ENCODE assay signal across 18 cellular contexts in the genomic region with DNA sequence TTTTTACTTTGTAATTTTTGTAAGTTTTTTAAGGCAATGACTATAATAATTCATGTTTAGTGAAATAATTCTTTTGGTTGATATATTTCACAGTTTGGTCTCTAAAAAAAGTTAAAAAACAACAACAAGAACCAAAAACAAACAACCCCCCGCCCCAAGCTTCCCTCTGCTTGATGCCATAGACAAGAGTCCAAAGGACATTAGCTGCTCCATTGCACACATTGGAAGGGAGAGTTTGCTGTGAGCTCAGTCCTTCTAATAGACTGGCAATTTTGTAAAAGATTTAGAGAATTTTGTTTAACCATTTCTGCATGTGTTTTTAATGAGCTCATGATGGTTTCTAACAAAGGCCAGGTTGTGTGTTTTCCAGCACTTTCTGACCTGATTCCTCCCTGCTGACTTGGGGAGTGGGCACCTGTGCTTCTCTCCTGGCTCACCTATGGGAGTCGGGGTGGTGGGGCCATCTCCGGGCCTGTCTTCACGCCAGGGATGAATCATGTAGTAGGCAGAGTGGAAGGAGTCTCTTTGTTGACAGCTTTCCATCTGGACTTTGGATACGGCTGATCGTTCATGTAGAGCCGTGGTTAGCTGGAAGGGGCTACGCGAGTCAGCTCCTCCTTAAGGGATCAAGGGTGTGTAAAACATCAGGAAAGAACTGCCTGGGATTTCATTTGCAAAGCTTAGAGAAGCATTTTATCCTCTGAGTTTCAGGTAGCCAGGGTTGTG. TPM values are rescaled to one million over a fixed set of nuclear protein-coding genes. Genes with fewer than 3 reads are reported as not detected.
DNase-seq lines count a peak whose midpoint lies in the region; ATAC-seq and TF ChIP-seq lines count a peak whose summit lies in the region.
"Had no signal": no experiment of that assay in that cellular context is flagged by ENCODE, and none has a peak within 500 bp of the region (broad histone marks: within the 10 kb centered on the region; RNA-seq: fewer than 3 reads in every experiment).

No MANE protein-coding gene starts in this region.

- H3K27ac Mint-ChIP-seq in mesothelial cell of epicardium = peak overlapping the region; percentile 81
- H3K27ac Mint-ChIP-seq: activated naive CD4-positive, alpha-beta T cell treated with anti-CD3 and anti-CD28 coated beads, Interleukin-2, amount 10 ng/mL, durations not matched to agents 7 days and 5 days; natural killer cell; stimulated activated naive B cell treated with anti-CD40 and anti-IgM and Interleukin-4, amounts not matched to agents 10 μg/mL and 1 μg/mL and 100 μg/mL, for 72 hours had no signal

- intact Hi-C loops in colonic mucosa (cut with DNase I) = no loop called here

- no peaks in the 10 kb centered on the region for H3K27me3 Mint-ChIP-seq in mesothelial cell of epicardium (ENCODE audit: low read depth)
- H3K27me3 Mint-ChIP-seq: stimulated activated naive B cell treated with anti-CD40 and anti-IgM and Interleukin-4, amounts not matched to agents 10 μg/mL and 1 μg/mL and 100 μg/mL, for 72 hours had no signal

- no peaks in the 10 kb centered on the region for H3K36me3 Mint-ChIP-seq in mesothelial cell of epicardium
- H3K36me3 Mint-ChIP-seq: activated naive CD4-positive, alpha-beta T cell treated with anti-CD3 and anti-CD28 coated beads, Interleukin-2, amount 10 ng/mL, durations not matched to agents 7 days and 5 days; natural killer cell; stimulated activated naive B cell treated with anti-CD40 and anti-IgM and Interleukin-4, amounts not matched to agents 10 μg/mL and 1 μg/mL and 100 μg/mL, for 72 hours had no signal

- H3K4me3 ChIP-seq in colonic mucosa = no peak overlapping the region
- H3K4me3 ChIP-seq: prostate gland, SK-N-MC, tibial nerve had no signal

- DNase-seq in G401 (ENCODE audit: low spot score) (peak; percentile 76), NCI-H446 treated with DMSO at 0.1 percent for 48 hours (lab: John Stamatoyannopoulos, UW) (peak; percentile 93), colonic mucosa (peak; percentile 21), mesothelial cell of epicardium (ENCODE audit: low spot score in 2 of 2, unreplicated experiment in 2 of 2) (no peak), NCI-H2107 (lab: John Stamatoyannopoulos, UW) (no peak), NCI-H1092 (lab: John Stamatoyannopoulos, UW) (no peak)
- no peak for DNase-seq in activated effector memory CD4-positive, alpha-beta T cell treated with Interleukin-2 at 50 U/mL for 16 hours
- DNase-seq: activated naive CD4-positive, alpha-beta T cell treated with anti-CD3 and anti-CD28 coated beads, Interleukin-2, amount 10 ng/mL, durations not matched to agents 7 days and 5 days; Caco-2; dermis blood vessel endothelial cell; erythroblast; natural killer cell; NCI-H1417 treated with DMSO at 0.1 percent for 48 hours; stimulated activated naive B cell treated with anti-CD40 and anti-IgM and Interleukin-4, amounts not matched to agents 10 μg/mL and 1 μg/mL and 100 μg/mL, for 72 hours had no signal

- no peak for TF ChIP-seq CTCF in colonic mucosa (IDR thresholded peaks at IDR 0.05)
- no peak for TF ChIP-seq CTCF in mesothelial cell of epicardium (IDR thresholded peaks at IDR 0.05; ENCODE audit: unreplicated experiment)

- in situ Hi-C loops in G401 (cut with HindIII; ENCODE audit: low sequenced_read_pairs) = no loop called here

- H3K27me3 ChIP-seq in colonic mucosa = no peaks in the 10 kb centered on the region
- H3K27me3 ChIP-seq: tibial nerve had no signal

- H3K9me3 Mint-ChIP-seq in mesothelial cell of epicardium = no peaks in the 10 kb centered on the region
- H3K9me3 Mint-ChIP-seq: activated naive CD4-positive, alpha-beta T cell treated with anti-CD3 and anti-CD28 coated beads, Interleukin-2, amount 10 ng/mL, durations not matched to agents 7 days and 5 days; natural killer cell had no signal

- no peaks in the 10 kb centered on the region for H3K4me1 ChIP-seq in colonic mucosa
- H3K4me1 ChIP-seq: prostate gland had no signal

- no peak overlapping the region for H3K27ac ChIP-seq in colonic mucosa
- H3K27ac ChIP-seq: prostate gland, SK-N-MC, tibial nerve had no signal

- no peaks in the 10 kb centered on the region for H3K9me3 ChIP-seq in colonic mucosa
- H3K9me3 ChIP-seq: Caco-2, prostate gland, tibial nerve had no signal

- H3K36me3 ChIP-seq in colonic mucosa = no peaks in the 10 kb centered on the region
- H3K36me3 ChIP-seq: prostate gland, tibial nerve had no signal

- no peak for ATAC-seq in GM21526 (IDR thresholded peaks at IDR 0.05; ENCODE audit: low FRiP score, unreplicated experiment)
- ATAC-seq: natural killer cell; stimulated activated naive B cell treated with anti-CD40 and anti-IgM and Interleukin-4, amounts not matched to agents 10 μg/mL and 1 μg/mL and 100 μg/mL, for 72 hours had no signal

- H3K4me1 Mint-ChIP-seq in mesothelial cell of epicardium = peaks cover 34% of the 10 kb centered on the region
- H3K4me1 Mint-ChIP-seq: activated naive CD4-positive, alpha-beta T cell treated with anti-CD3 and anti-CD28 coated beads, Interleukin-2, amount 10 ng/mL, durations not matched to agents 7 days and 5 days; natural killer cell had no signal

- no peak overlapping the region for H3K4me3 Mint-ChIP-seq in mesothelial cell of epicardium
- H3K4me3 Mint-ChIP-seq: activated naive CD4-positive, alpha-beta T cell treated with anti-CD3 and anti-CD28 coated beads, Interleukin-2, amount 10 ng/mL, durations not matched to agents 7 days and 5 days; natural killer cell; stimulated activated naive B cell treated with anti-CD40 and anti-IgM and Interleukin-4, amounts not matched to agents 10 μg/mL and 1 μg/mL and 100 μg/mL, for 72 hours had no signal

- no peak overlapping the region for H3K9ac ChIP-seq in colonic mucosa (ENCODE audit: low read depth in 2 of 2, low read length in 2 of 2)

RNA-seq across cellular contexts. Expression of gene ZBTB18, which starts 14.1 kb away (rescaled TPM):
- 0.74 and 3.1 TPM in 2 replicates for total RNA-seq in G401 (2014; rRNA removed; shearing (Covaris generic))
- total RNA-seq in colonic mucosa = 10 to 100 TPM; 15.0 to 23.8 TPM
- 41.6 to 43.8 TPM (median 42.5 TPM) in 3 replicates for total RNA-seq in mesothelial cell of epicardium

Comparison
In these comparisons a context has a peak if more than half of its experiments do, and no peak if none do; other contexts are left out.
1. DNase-seq: peak in G401 (single experiment), NCI-H446 treated with DMSO at 0.1 percent for 48 hours (single experiment) and colonic mucosa (single experiment); none in mesothelial cell of epicardium (0 of 2), activated effector memory CD4-positive, alpha-beta T cell treated with Interleukin-2 at 50 U/mL for 16 hours (single experiment), NCI-H2107 (single experiment) and NCI-H1092 (single experiment).